Comparison of ENCODE assay signal across 10 cellular contexts in genomic region chr14:69355155-69355954, GRCh38. TPM values are rescaled to one million over a fixed set of nuclear protein-coding genes. Genes with fewer than 3 reads are reported as not detected.
DNase-seq lines count a peak whose midpoint lies in the region; ATAC-seq and TF ChIP-seq lines count a peak whose summit lies in the region.
"Had no signal": no experiment of that assay in that cellular context is flagged by ENCODE, and none has a peak within 500 bp of the region (broad histone marks: within the 10 kb centered on the region; RNA-seq: fewer than 3 reads in every experiment).

No MANE protein-coding gene starts in this region.

- H3K9me2 ChIP-seq in hepatocyte (replicated peaks; ENCODE audit: insufficient read depth) = no peaks in the 10 kb centered on the region

- no peak overlapping the region for H2AFZ ChIP-seq in hepatocyte

- WGBS in hepatocyte (ENCODE audit: low lambda C conversion rate, missing lambda C conversion rate) = 82% methylated on average over 9 of the region's 10 CpGs
- WGBS in transverse colon (ENCODE audit: low coverage in 1 of 2), 2 donors = 82 to 100% methylated on average over 1 to 10 of the region's 10 CpGs

- peak overlapping the region; percentile 10 for H3K4me2 ChIP-seq in hepatocyte

- H3K36me3 Mint-ChIP-seq in activated naive CD4-positive, alpha-beta T cell treated with anti-CD3 and anti-CD28 coated beads, Interleukin-2, amount 50 U/mL, for 72 hours = no peaks in the 10 kb centered on the region
- H3K36me3 Mint-ChIP-seq: WTC11 had no signal

- no peak overlapping the region for H3K4me3 ChIP-seq in hepatocyte
- H3K4me3 ChIP-seq in transverse colon = no peak overlapping the region
- H3K4me3 ChIP-seq in mucosa of descending colon = no peak overlapping the region

- H4K20me1 ChIP-seq in hepatocyte (ENCODE audit: insufficient read depth, poor library complexity, severe bottlenecking) = no peaks in the 10 kb centered on the region

- H3K9me3 ChIP-seq in hepatocyte (ENCODE audit: low read depth) (no peaks in the 10 kb centered on the region), transverse colon (no peaks in the 10 kb centered on the region), mucosa of descending colon (no peaks in the 10 kb centered on the region)

- H3K27me3 ChIP-seq in hepatocyte (no peaks in the 10 kb centered on the region), transverse colon (no peaks in the 10 kb centered on the region)

- intact Hi-C loops in transverse colon (cut with DNase I; ENCODE audit: low total_unique reads) = loop anchor here (5.0 kb wide), 1 partner anchor 123 kb away; no protein-coding TSS in a partner anchor
- intact Hi-C loops in mucosa of descending colon (cut with DNase I, micrococcal nuclease) = no loop called here

- no peak for TF ChIP-seq POLR2A in transverse colon (IDR thresholded peaks at IDR 0.05)

- ATAC-seq in activated naive CD4-positive, alpha-beta T cell treated with anti-CD3 and anti-CD28 coated beads, Interleukin-2, amount 50 U/mL, for 72 hours = no peak
- ATAC-seq in mucosa of descending colon = no peak
- ATAC-seq: WTC11 had no signal

- no peaks in the 10 kb centered on the region for H3K79me2 ChIP-seq in hepatocyte

- no peak for TF ChIP-seq CTCF in VCaP (conservative IDR thresholded peaks at IDR 0.05)
- no peak for TF ChIP-seq CTCF in hepatocyte (IDR thresholded peaks at IDR 0.05; ENCODE audit: poor library complexity)
- TF ChIP-seq CTCF in transverse colon (IDR thresholded peaks at IDR 0.05) = no peak
- TF ChIP-seq CTCF in mucosa of descending colon (IDR thresholded peaks at IDR 0.05) = no peak

- no peak for DNase-seq in activated naive CD4-positive, alpha-beta T cell treated with anti-CD3 and anti-CD28 coated beads, Interleukin-2, amount 50 U/mL, for 72 hours (ENCODE audit: low spot score in 2 of 2)
- no peak for DNase-seq in activated naive CD4-positive, alpha-beta T cell (lab: John Stamatoyannopoulos, UW)
- DNase-seq in hepatocyte (ENCODE audit: low spot score) = peak; percentile 34
- DNase-seq in transverse colon = no peak
- DNase-seq in mucosa of descending colon = no peak
- no peak for DNase-seq in activated gamma-delta T cell treated with Interleukin-2 at 50 U/mL for 16 hours
- no peak for DNase-seq in AG08395 (ENCODE audit: low spot score)
- DNase-seq: AML-193 had no signal

- in situ Hi-C loops in transverse colon (cut with MboI; ENCODE audit: low pct_ligation_motif_present in 1 of 4, low pct_unique_long_range_greater_than_20kb in 1 of 4, low sequenced_read_pairs in 3 of 4) = no loop called here

- TF ChIP-seq EP300 in transverse colon (IDR thresholded peaks at IDR 0.05; ENCODE audit: low read depth) = no peak

- peak overlapping the region; percentile 88 to 93 for H3K27ac Mint-ChIP-seq in activated naive CD4-positive, alpha-beta T cell treated with anti-CD3 and anti-CD28 coated beads, Interleukin-2, amount 50 U/mL, for 72 hours
- H3K27ac Mint-ChIP-seq: WTC11 had no signal

- no peaks in the 10 kb centered on the region for H3K9me3 Mint-ChIP-seq in activated naive CD4-positive, alpha-beta T cell treated with anti-CD3 and anti-CD28 coated beads, Interleukin-2, amount 50 U/mL, for 72 hours
- H3K9me3 Mint-ChIP-seq: WTC11 had no signal

- H3K27ac ChIP-seq in VCaP (peak overlapping the region; percentile 28; the same call in 1 of the 2 replicates), hepatocyte (peak overlapping the region; percentile 52), transverse colon (peak overlapping the region in 3 of 4 donors; percentile 21 to 49 (median 38))

- no peaks in the 10 kb centered on the region for H3K36me3 ChIP-seq in hepatocyte (replicated peaks; ENCODE audit: insufficient read depth, low read depth)
- H3K36me3 ChIP-seq in transverse colon = no peaks in the 10 kb centered on the region
- no peaks in the 10 kb centered on the region for H3K36me3 ChIP-seq in mucosa of descending colon (ENCODE audit: low read depth)

- H3K4me1 ChIP-seq in hepatocyte (ENCODE audit: insufficient read depth) = peaks cover 4% of the 10 kb centered on the region
- peaks cover 0 to 11% (median 5%) of the 10 kb centered on the region in 4 donors for H3K4me1 ChIP-seq in transverse colon
- no peaks in the 10 kb centered on the region for H3K4me1 ChIP-seq in mucosa of descending colon (ENCODE audit: low read depth)

RNA-seq across cellular contexts. Expression of gene ERH, which starts 42.7 kb away (rescaled TPM):
- total RNA-seq in activated naive CD4-positive, alpha-beta T cell treated with anti-CD3 and anti-CD28 coated beads, Interleukin-2, amount 50 U/mL, for 72 hours = 100 to 1,000 TPM; 296 to 371 TPM
- total RNA-seq in hepatocyte (147 and 163 TPM in 2 replicates), transverse colon (10 to 100 TPM; 11.6 to 52.7 (median 30.4) TPM), mucosa of descending colon (100 to 1,000 TPM; 107 to 144 (median 125) TPM)
- polyA plus RNA-seq in hepatocyte = 181 and 219 TPM in 2 replicates

RNA-seq across cellular contexts. Expression of gene SLC39A9, which starts 43.1 kb away (rescaled TPM):
- 10 to 100 TPM; 48.1 to 52.4 TPM for total RNA-seq in activated naive CD4-positive, alpha-beta T cell treated with anti-CD3 and anti-CD28 coated beads, Interleukin-2, amount 50 U/mL, for 72 hours
- total RNA-seq in hepatocyte (109 TPM in 2 replicates), transverse colon (100 to 1,000 TPM in 1 of 4 donors, 10 to 100 TPM in 3; 24.5 to 103 (median 72.2) TPM), mucosa of descending colon (10 to 100 TPM; 52.5 to 82.9 (median 78.5) TPM)
- polyA plus RNA-seq in hepatocyte = 29.4 and 33.4 TPM in 2 replicates
